20 cellular contexts compared by ENCODE assay signal in genomic region chr4:4820264-4820663, GRCh38. TPM values are rescaled to one million over a fixed set of nuclear protein-coding genes. Genes with fewer than 3 reads are reported as not detected.
DNase-seq lines count a peak whose midpoint lies in the region; ATAC-seq and TF ChIP-seq lines count a peak whose summit lies in the region.
"Had no signal": no experiment of that assay in that cellular context is flagged by ENCODE, and none has a peak within 500 bp of the region (broad histone marks: within the 10 kb centered on the region; RNA-seq: fewer than 3 reads in every experiment).

No MANE protein-coding gene starts in this region.

- H3K4me3 Mint-ChIP-seq in nephron progenitor cell (no peak overlapping the region), type B pancreatic cell (peak overlapping the region; percentile 44)
- H3K4me3 Mint-ChIP-seq: CD14-positive monocyte; naive thymus-derived CD4-positive, alpha-beta T cell; stimulated activated naive B cell treated with anti-CD40 and anti-IgM and Interleukin-4, amounts not matched to agents 10 μg/mL and 1 μg/mL and 100 μg/mL, for 72 hours had no signal

- peaks cover 37% of the 10 kb centered on the region for H3K4me1 Mint-ChIP-seq in nephron progenitor cell
- peaks cover 24% of the 10 kb centered on the region for H3K4me1 Mint-ChIP-seq in type B pancreatic cell (ENCODE audit: unreplicated experiment)
- H3K4me1 Mint-ChIP-seq: CD14-positive monocyte; naive thymus-derived CD4-positive, alpha-beta T cell had no signal

- H3K9me3 ChIP-seq in heart right ventricle: peaks cover 0 to 31% (median 0%) of the 10 kb centered on the region in 11 donors
- H3K9me3 ChIP-seq: A549, right lobe of liver, transverse colon had no signal

- ATAC-seq in heart right ventricle: no peak
- ATAC-seq: A549; naive thymus-derived CD4-positive, alpha-beta T cell; right lobe of liver; stimulated activated naive B cell treated with anti-CD40 and anti-IgM and Interleukin-4, amounts not matched to agents 10 μg/mL and 1 μg/mL and 100 μg/mL, for 72 hours had no signal

- H3K4me3 ChIP-seq in heart right ventricle: no peak overlapping the region
- H3K4me3 ChIP-seq: A549, right lobe of liver, transverse colon had no signal

- H3K4me1 ChIP-seq in heart right ventricle: no peaks in the 10 kb centered on the region
- H3K4me1 ChIP-seq: A549, right lobe of liver, transverse colon had no signal

- no peak overlapping the region for H3K27ac ChIP-seq in heart right ventricle
- H3K27ac ChIP-seq: A549, right lobe of liver, RWPE1, transverse colon had no signal

- H3K36me3 ChIP-seq in heart right ventricle: no peaks in the 10 kb centered on the region
- H3K36me3 ChIP-seq: right lobe of liver, transverse colon had no signal

- 70 to 75% methylated on average over 14 of the region's 14 CpGs for WGBS in heart right ventricle, 2 donors

- H3K36me3 Mint-ChIP-seq in nephron progenitor cell (ENCODE audit: low read depth) (peaks cover 37% of the 10 kb centered on the region), type B pancreatic cell (no peaks in the 10 kb centered on the region)
- H3K36me3 Mint-ChIP-seq: CD14-positive monocyte had no signal

- H3K9me3 Mint-ChIP-seq in nephron progenitor cell (peaks cover 39% of the 10 kb centered on the region), type B pancreatic cell (peaks cover 13% of the 10 kb centered on the region)

- H3K27me3 Mint-ChIP-seq in nephron progenitor cell (ENCODE audit: low read depth, poor library complexity) (peaks cover 28% of the 10 kb centered on the region), type B pancreatic cell (peaks cover 16% of the 10 kb centered on the region)

- peak; percentile 49 for DNase-seq in NCI-H748 (lab: John Stamatoyannopoulos, UW; ENCODE audit: unreplicated experiment)
- DNase-seq in NCI-H748 treated with DMSO at 0.1 percent for 48 hours (lab: John Stamatoyannopoulos, UW): no peak
- DNase-seq in fibroblast of gingiva (ENCODE audit: low read depth): peak; percentile 61
- peak; percentile 50 for DNase-seq in nephron progenitor cell
- no peak for DNase-seq in type B pancreatic cell (ENCODE audit: extremely low spot score, unreplicated experiment)
- no peak for DNase-seq in RPMI8226
- no peak for DNase-seq in effector CD4-positive, alpha-beta T cell
- no peak for DNase-seq in heart right ventricle
- DNase-seq: activated naive CD4-positive, alpha-beta T cell treated with Interleukin-2 at 50 U/mL for 16 hours; DMS 273 treated with DMSO at 0.1 percent for 48 hours; erythroblast; naive thymus-derived CD4-positive, alpha-beta T cell; NCI-H1105 treated with DMSO at 0.1 percent for 48 hours; NCI-H2171 treated with DMSO at 0.1 percent for 48 hours; stimulated activated naive B cell treated with anti-CD40 and anti-IgM and Interleukin-4, amounts not matched to agents 10 μg/mL and 1 μg/mL and 100 μg/mL, for 72 hours; transverse colon had no signal

- intact Hi-C loops in heart right ventricle (cut with DNase I): no loop called here

- H3K27me3 ChIP-seq in heart right ventricle: peaks cover 0 to 17% (median 11%) of the 10 kb centered on the region in 7 donors
- H3K27me3 ChIP-seq: right lobe of liver, transverse colon had no signal

- no peak for TF ChIP-seq CTCF in nephron progenitor cell (IDR thresholded peaks at IDR 0.05)
- TF ChIP-seq CTCF in type B pancreatic cell (conservative IDR thresholded peaks at IDR 0.05): no peak
- TF ChIP-seq CTCF in heart right ventricle (IDR thresholded peaks at IDR 0.05): no peak

- H3K27ac Mint-ChIP-seq in nephron progenitor cell (no peak overlapping the region), type B pancreatic cell (no peak overlapping the region)
- H3K27ac Mint-ChIP-seq: CD14-positive monocyte; naive thymus-derived CD4-positive, alpha-beta T cell; stimulated activated naive B cell treated with anti-CD40 and anti-IgM and Interleukin-4, amounts not matched to agents 10 μg/mL and 1 μg/mL and 100 μg/mL, for 72 hours had no signal

RNA-seq across cellular contexts. Expression of gene MSX1, which starts 39.2 kb away (rescaled TPM):
- 7.4 and 67.3 TPM in 2 replicates for total RNA-seq in type B pancreatic cell (ENCODE audit: low replicate concordance)
- 1 to 10 TPM; 1.9 to 6.7 (median 4.0) TPM for total RNA-seq in heart right ventricle
- polyA plus RNA-seq in heart right ventricle: 1 to 10 TPM; 4.0 to 4.8 TPM
- total RNA-seq: naive thymus-derived CD4-positive, alpha-beta T cell had no signal
- polyA plus RNA-seq: CD14-positive monocyte; naive thymus-derived CD4-positive, alpha-beta T cell had no signal

Comparison
In these comparisons a context has a peak if more than half of its experiments do, and no peak if none do; other contexts are left out.
1. DNase-seq: peak in NCI-H748 (single experiment), fibroblast of gingiva (single experiment) and nephron progenitor cell (single experiment); none in NCI-H748 treated with DMSO at 0.1 percent for 48 hours (single experiment), type B pancreatic cell (single experiment), RPMI8226 (single experiment), effector CD4-positive, alpha-beta T cell (single experiment) and heart right ventricle (0 of 2).